7 cellular contexts compared by ENCODE assay signal in the genomic region with DNA sequence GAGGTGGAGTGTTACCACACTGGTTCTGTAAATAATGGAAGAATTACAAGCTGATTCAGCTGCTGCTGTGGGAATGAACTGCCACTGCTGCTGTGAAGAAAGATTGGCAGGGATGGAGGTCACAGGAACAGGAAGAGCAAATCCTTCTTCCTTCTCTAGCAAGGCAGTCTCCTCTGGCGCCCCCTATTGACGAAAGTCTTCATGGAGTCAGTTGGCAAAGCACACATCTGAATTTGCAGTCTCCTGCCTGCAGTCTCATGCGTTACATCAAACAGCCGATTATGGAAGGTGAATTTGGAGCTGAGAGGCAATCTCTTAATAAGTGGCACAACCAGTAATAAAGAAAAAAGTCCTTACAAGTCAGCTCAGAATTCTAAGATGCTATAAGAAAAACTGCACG.
DNase-seq lines count a peak whose midpoint lies in the region; ATAC-seq, FAIRE-seq and TF ChIP-seq lines count a peak whose summit lies in the region.

No MANE protein-coding gene starts in this region.

- H3K4me2 ChIP-seq in K562 (ENCODE audit: insufficient read depth, low read length) = no peak overlapping the region

- no peak for TF ChIP-seq RAD21 in K562 (CRISPR knock-in tag; conservative IDR thresholded peaks at IDR 0.05 in 1 of 2, IDR thresholded peaks at IDR 0.05 in 1 of 2)

- no peaks in the 10 kb centered on the region for H3K9me1 ChIP-seq in K562 (ENCODE audit: control insufficient read depth, insufficient read depth, low read length)

- ATAC-seq in K562 = no peak
- ATAC-seq in HG03095 (IDR thresholded peaks at IDR 0.05; ENCODE audit: unreplicated experiment) = no peak
- no peak for ATAC-seq in GM18517 (IDR thresholded peaks at IDR 0.05; ENCODE audit: unreplicated experiment)
- ATAC-seq in GM21423 (IDR thresholded peaks at IDR 0.05; ENCODE audit: unreplicated experiment) = no peak

- intact Hi-C loops in K562 (cut with micrococcal nuclease) = no loop called here

- in situ Hi-C loops in K562 (cut with MboI) = no loop called here

- H3K4me3 ChIP-seq in GM12875 (ENCODE audit: low read depth, low read length) (no peak overlapping the region), K562 (no peak overlapping the region)

- DNase-seq in MV-4-11 (lab: John Stamatoyannopoulos, UW) (peak; percentile 53), K562 (ENCODE audit: extremely low read depth in 1 of 4, low spot score in 3 of 4) (peak in 2 of 4 experiments; percentile 7 to 30), left kidney (ENCODE audit: low read depth, low spot score) (peak; percentile 70)

- TF ChIP-seq EP300 in K562 (IDR thresholded peaks at IDR 0.05; ENCODE audit: low read length) = no peak

- H2AFZ ChIP-seq in K562 (ENCODE audit: low read depth, low read length) = no peak overlapping the region

- H3K79me2 ChIP-seq in K562 (ENCODE audit: control insufficient read depth, insufficient read depth, low read length) = no peaks in the 10 kb centered on the region

- H3K9ac ChIP-seq in K562 (ENCODE audit: insufficient read depth in 1 of 2, low read depth in 2 of 2, low read length in 2 of 2) = no peak overlapping the region

- FAIRE-seq in K562 (lab: Jason Lieb, UNC) = no peak

- H4K20me1 ChIP-seq in K562 (replicated peaks; ENCODE audit: control insufficient read depth, insufficient read depth, low read length) = no peaks in the 10 kb centered on the region

- H3K9me3 ChIP-seq in K562 (replicated peaks; ENCODE audit: control insufficient read depth, insufficient read depth, low read depth, low read length) = no peaks in the 10 kb centered on the region; the same call in 1 of the 2 replicates

- no peak overlapping the region for H3K27ac ChIP-seq in K562 (ENCODE audit: extremely low read depth, low read depth, low read length)

- no peaks in the 10 kb centered on the region for H3K27me3 ChIP-seq in K562 (ENCODE audit: control insufficient read depth in 2 of 2, insufficient read depth in 2 of 2, low read length in 2 of 2)

- POLR2A ChIA-PET in K562 (lab: Yijun Ruan, JAX) = no interaction called here

- H3K4me1 ChIP-seq in K562 (replicated peaks in 1 of 2; ENCODE audit: control insufficient read depth in 2 of 2, insufficient read depth in 2 of 2, low read length in 2 of 2) = no peaks in the 10 kb centered on the region

- no peaks in the 10 kb centered on the region for H3K36me3 ChIP-seq in K562 (ENCODE audit: control insufficient read depth, insufficient read depth, low read length)

- TF ChIP-seq CTCF in GM12875 (IDR thresholded peaks at IDR 0.05; ENCODE audit: borderline replicate concordance, insufficient read depth, low read depth, low read length) (peak; percentile 13; the same call in 1 of the 2 replicates), K562 (IDR thresholded peaks at IDR 0.05 in 2 of 3, conservative IDR thresholded peaks at IDR 0.05 in 1 of 3; ENCODE audit: insufficient read depth in 2 of 3, low read depth in 1 of 3, low read length in 3 of 3) (peak; percentile 14 to 40 (median 15); a peak in 2 of 6 replicates)

- CTCF ChIA-PET in K562 (lab: Yijun Ruan, JAX; ENCODE audit: low intra/inter-chr PET ratio) = no interaction called here

- no TSS peak for BruUV-seq in K562 (replicated peaks; lab: Mats Ljungman, UMichigan)

- TF ChIP-seq POLR2A in K562 (conservative IDR thresholded peaks at IDR 0.05) = no peak

- WGBS in K562 (ENCODE audit: insufficient coverage, low coverage, missing lambda C conversion rate) = 0% methylated on average over 5 of the region's 5 CpGs

TF ChIP-seq in K562, 482 proteins besides CTCF, POLR2A, EP300 and RAD21:
- TF ChIP-seq BDP1 (IDR thresholded peaks at IDR 0.05; ENCODE audit: insufficient read depth, insufficient read length) (no peak), WHSC1 (IDR thresholded peaks at IDR 0.05; ENCODE audit: low read length) (no peak), ZBED1 (IDR thresholded peaks at IDR 0.05) (no peak)
